Comparison of ENCODE assay signal across 26 cellular contexts in genomic region chr6:138537090-138537489, GRCh38. TPM values are rescaled to one million over a fixed set of nuclear protein-coding genes. Genes with fewer than 3 reads are reported as not detected.
DNase-seq lines count a peak whose midpoint lies in the region; ATAC-seq and TF ChIP-seq lines count a peak whose summit lies in the region.
"Had no signal": no experiment of that assay in that cellular context is flagged by ENCODE, and none has a peak within 500 bp of the region (broad histone marks: within the 10 kb centered on the region; RNA-seq: fewer than 3 reads in every experiment).

No MANE protein-coding gene starts in this region.

- WGBS in GM23248 (ENCODE audit: low coverage in 1 of 2, low lambda C conversion rate in 2 of 2, missing lambda C conversion rate in 2 of 2), 2 experiments = 48 to 50% methylated on average over 4 of the region's 4 CpGs
- WGBS in endodermal cell (ENCODE audit: insufficient coverage in 1 of 2, insufficient read length in 1 of 2), 2 experiments = 83 to 100% methylated on average over 1 to 3 of the region's 4 CpGs
- 43 to 45% methylated on average over 4 of the region's 4 CpGs for WGBS in sigmoid colon, 2 donors

- H3K4me1 ChIP-seq in GM23248 (ENCODE audit: insufficient read depth) (peaks cover 48% of the 10 kb centered on the region), endodermal cell (ENCODE audit: control insufficient read depth, insufficient read depth, low read length) (peaks cover 42% of the 10 kb centered on the region), sigmoid colon (peaks cover 0 to 62% (median 52%) of the 10 kb centered on the region in 4 donors)
- H3K4me1 ChIP-seq: psoas muscle had no signal

- ATAC-seq in left ventricle myocardium superior (peak; percentile 59), GM18517 (IDR thresholded peaks at IDR 0.05; ENCODE audit: unreplicated experiment) (no peak)
- ATAC-seq: natural killer cell treated with Interleukin-12 subunit alpha and Interleukin-12 subunit beta and Interleukin-15 and Interleukin-18, amount 100 ng/mL, for 72 hours; psoas muscle; stimulated activated naive B cell treated with anti-CD40 and anti-IgM and Interleukin-4, amounts not matched to agents 10 μg/mL and 1 μg/mL and 100 μg/mL, for 72 hours had no signal

- no peak for TF ChIP-seq POLR2A in sigmoid colon (IDR thresholded peaks at IDR 0.05)

- no peak overlapping the region for H3K4me2 ChIP-seq in GM23248 (ENCODE audit: unreplicated experiment)

- no peaks in the 10 kb centered on the region for H3K36me3 Mint-ChIP-seq in endodermal cell (ENCODE audit: low read depth)
- H3K36me3 Mint-ChIP-seq in T-helper 2 cell treated with Interferon-gamma antibody and Interleukin-4, amounts not matched to agents 5 μg/mL and 100 μg/mL, for 36 hours (ENCODE audit: low read depth) = no peaks in the 10 kb centered on the region
- H3K36me3 Mint-ChIP-seq: natural killer cell treated with Interleukin-12 subunit alpha and Interleukin-12 subunit beta and Interleukin-15 and Interleukin-18, amount 100 ng/mL, for 72 hours; stimulated activated naive B cell treated with anti-CD40 and anti-IgM and Interleukin-4, amounts not matched to agents 10 μg/mL and 1 μg/mL and 100 μg/mL, for 72 hours had no signal

- H3K9ac ChIP-seq in GM23248 = no peak overlapping the region
- no peak overlapping the region for H3K9ac ChIP-seq in endodermal cell (ENCODE audit: extremely low read depth, low read length, poor library complexity, severe bottlenecking)

- H3K27ac ChIP-seq in GM23248 (0 out of 2 replicates have a peak overlapping the region, but pooled peaks have one; percentile 25), endodermal cell (ENCODE audit: low read depth, low read length) (no peak overlapping the region), sigmoid colon (peak overlapping the region; percentile 60 to 80 (median 69))
- H3K27ac ChIP-seq: epithelial cell of prostate, psoas muscle, RWPE1 had no signal

- H3K27me3 ChIP-seq in GM23248 (replicated peaks; ENCODE audit: insufficient read depth) = no peaks in the 10 kb centered on the region
- no peaks in the 10 kb centered on the region for H3K27me3 ChIP-seq in endodermal cell (ENCODE audit: control insufficient read depth, insufficient read depth, low read length, poor library complexity, severe bottlenecking)
- no peaks in the 10 kb centered on the region for H3K27me3 ChIP-seq in sigmoid colon

- TF ChIP-seq CTCF in endodermal cell (conservative IDR thresholded peaks at IDR 0.05) (no peak), sigmoid colon (IDR thresholded peaks at IDR 0.05) (no peak)

- H3K36me3 ChIP-seq in GM23248 (ENCODE audit: low read depth) = no peaks in the 10 kb centered on the region
- H3K36me3 ChIP-seq in endodermal cell (ENCODE audit: control insufficient read depth, insufficient read depth, low read length) = no peaks in the 10 kb centered on the region
- H3K36me3 ChIP-seq in sigmoid colon = no peaks in the 10 kb centered on the region
- H3K36me3 ChIP-seq: HAP-1 had no signal

- H3K4me1 Mint-ChIP-seq in endodermal cell = peaks cover 76% of the 10 kb centered on the region
- H3K4me1 Mint-ChIP-seq in T-helper 2 cell treated with Interferon-gamma antibody and Interleukin-4, amounts not matched to agents 5 μg/mL and 100 μg/mL, for 36 hours (ENCODE audit: low read depth) = no peaks in the 10 kb centered on the region

- H3K9me2 ChIP-seq in GM23248 (ENCODE audit: insufficient read depth) = no peaks in the 10 kb centered on the region

- no peak overlapping the region for H2AFZ ChIP-seq in GM23248

- H3K4me3 ChIP-seq in GM23248 = no peak overlapping the region
- H3K4me3 ChIP-seq in endodermal cell (ENCODE audit: low read length) = peak overlapping the region; percentile 12
- no peak overlapping the region for H3K4me3 ChIP-seq in sigmoid colon
- H3K4me3 ChIP-seq: HAP-1, psoas muscle had no signal

- peaks cover 6% of the 10 kb centered on the region; the same call in 1 of the 2 replicates for H3K79me2 ChIP-seq in GM23248 (ENCODE audit: insufficient read depth)

- peak; percentile 63 for DNase-seq in GM23248
- DNase-seq in endodermal cell = no peak
- DNase-seq in left ventricle myocardium superior = no peak
- DNase-seq in sigmoid colon = no peak
- DNase-seq in NCI-H1436 treated with DMSO at 0.1 percent for 48 hours (lab: John Stamatoyannopoulos, UW) = no peak
- no peak for DNase-seq in T-helper 2 cell treated with Interferon-gamma antibody and Interleukin-4, amounts not matched to agents 5 μg/mL and 100 μg/mL, for 36 hours (ENCODE audit: low spot score)
- DNase-seq in hippocampal formation (lab: John Stamatoyannopoulos, UW) = no peak
- DNase-seq: activated naive CD4-positive, alpha-beta T cell; AML-193; anterior cingulate cortex; cortex of kidney; head of caudate nucleus; islet precursor cell; KG1; NCI-H1092 treated with DMSO at 0.1 percent for 48 hours; NCI-H2081 treated with DMSO at 0.1 percent for 48 hours; NCI-H510A treated with DMSO at 0.1 percent for 48 hours; psoas muscle; stimulated activated naive B cell treated with anti-CD40 and anti-IgM and Interleukin-4, amounts not matched to agents 10 μg/mL and 1 μg/mL and 100 μg/mL, for 72 hours; SW 1271; trophoblast cell had no signal

- peaks cover 27% of the 10 kb centered on the region for H3F3A ChIP-seq in GM23248 (ENCODE audit: insufficient read depth)

- no peak overlapping the region for H3K27ac Mint-ChIP-seq in endodermal cell
- no peak overlapping the region for H3K27ac Mint-ChIP-seq in T-helper 2 cell treated with Interferon-gamma antibody and Interleukin-4, amounts not matched to agents 5 μg/mL and 100 μg/mL, for 36 hours
- H3K27ac Mint-ChIP-seq: natural killer cell treated with Interleukin-12 subunit alpha and Interleukin-12 subunit beta and Interleukin-15 and Interleukin-18, amount 100 ng/mL, for 72 hours; stimulated activated naive B cell treated with anti-CD40 and anti-IgM and Interleukin-4, amounts not matched to agents 10 μg/mL and 1 μg/mL and 100 μg/mL, for 72 hours had no signal

- in situ Hi-C loops in GM23248 (cut with MboI) = no loop called here

- TF ChIP-seq EP300 in sigmoid colon (IDR thresholded peaks at IDR 0.05) = no peak

- no peaks in the 10 kb centered on the region for H3K27me3 Mint-ChIP-seq in endodermal cell (ENCODE audit: insufficient read depth)
- H3K27me3 Mint-ChIP-seq in T-helper 2 cell treated with Interferon-gamma antibody and Interleukin-4, amounts not matched to agents 5 μg/mL and 100 μg/mL, for 36 hours (ENCODE audit: low read depth) = peaks cover 33% of the 10 kb centered on the region
- H3K27me3 Mint-ChIP-seq: stimulated activated naive B cell treated with anti-CD40 and anti-IgM and Interleukin-4, amounts not matched to agents 10 μg/mL and 1 μg/mL and 100 μg/mL, for 72 hours had no signal

- no peaks in the 10 kb centered on the region for H4K20me1 ChIP-seq in GM23248 (ENCODE audit: insufficient read depth)

- intact Hi-C loops in left ventricle myocardium superior (cut with micrococcal nuclease) = no loop called here
- intact Hi-C loops in sigmoid colon (cut with DNase I) = no loop called here

- H3K9me3 ChIP-seq in GM23248 (ENCODE audit: low read depth) (no peaks in the 10 kb centered on the region), endodermal cell (ENCODE audit: control insufficient read depth, low read length) (no peaks in the 10 kb centered on the region), sigmoid colon (no peaks in the 10 kb centered on the region)
- H3K9me3 ChIP-seq: HAP-1, psoas muscle had no signal

- no peaks in the 10 kb centered on the region for H3K9me3 Mint-ChIP-seq in endodermal cell
- H3K9me3 Mint-ChIP-seq in T-helper 2 cell treated with Interferon-gamma antibody and Interleukin-4, amounts not matched to agents 5 μg/mL and 100 μg/mL, for 36 hours = no peaks in the 10 kb centered on the region
- H3K9me3 Mint-ChIP-seq: natural killer cell treated with Interleukin-12 subunit alpha and Interleukin-12 subunit beta and Interleukin-15 and Interleukin-18, amount 100 ng/mL, for 72 hours; stimulated activated naive B cell treated with anti-CD40 and anti-IgM and Interleukin-4, amounts not matched to agents 10 μg/mL and 1 μg/mL and 100 μg/mL, for 72 hours had no signal

- no peak overlapping the region for H3K4me3 Mint-ChIP-seq in endodermal cell
- H3K4me3 Mint-ChIP-seq in T-helper 2 cell treated with Interferon-gamma antibody and Interleukin-4, amounts not matched to agents 5 μg/mL and 100 μg/mL, for 36 hours = no peak overlapping the region
- H3K4me3 Mint-ChIP-seq: natural killer cell treated with Interleukin-12 subunit alpha and Interleukin-12 subunit beta and Interleukin-15 and Interleukin-18, amount 100 ng/mL, for 72 hours; stimulated activated naive B cell treated with anti-CD40 and anti-IgM and Interleukin-4, amounts not matched to agents 10 μg/mL and 1 μg/mL and 100 μg/mL, for 72 hours had no signal

RNA-seq across cellular contexts. Expression of gene NHSL1, which starts 37.8 kb away (rescaled TPM):
- 6.2 and 9.4 TPM in 2 replicates for total RNA-seq in GM23248 (2014; rRNA removed; shearing (Covaris generic))
- polyA plus RNA-seq in GM23248 (2016; fragmentation: Nextera tagmentation; extraction: Ambion mirVana) (3.3 and 3.4 TPM in 2 replicates), sigmoid colon (10 to 100 TPM; 13.2 to 17.5 (median 16.9) TPM)
- total RNA-seq in endodermal cell (10 to 100 TPM; 16.3 to 17.5 TPM), left ventricle myocardium superior (53.0 TPM), sigmoid colon (1 to 10 TPM; 6.5 to 8.6 (median 7.0) TPM)
- 37.8 TPM for polyA plus RNA-seq in endodermal cell (2013, experiment 1 of 2)
- 25.3 TPM for polyA plus RNA-seq in endodermal cell (2013, experiment 2 of 2)
